Comparison of ENCODE assay signal across 27 cellular contexts in genomic region chr11:97000481-97000880, GRCh38.
"Had no signal": no experiment of that assay in that cellular context is flagged by ENCODE, and none has a peak within 500 bp of the region (broad histone marks: within the 10 kb centered on the region; RNA-seq: fewer than 3 reads in every experiment).

No MANE protein-coding gene starts in this region.

- H3K9me3 ChIP-seq: suprapubic skin, testis, thoracic aorta, thyroid gland, tibial artery, tibial nerve, transverse colon, upper lobe of left lung, upper lobe of right lung, uterus, vagina had no signal

- H3K27ac ChIP-seq: stomach, suprapubic skin, testis, thoracic aorta, thyroid gland, tibial artery, tibial nerve, transverse colon, upper lobe of left lung, upper lobe of right lung, uterus, vagina had no signal

- H3K4me3 ChIP-seq: stomach, suprapubic skin, testis, thoracic aorta, thyroid gland, tibial artery, tibial nerve, transverse colon, upper lobe of left lung, upper lobe of right lung, uterus, vagina had no signal

- H3K4me3 Mint-ChIP-seq: stimulated activated effector memory CD8-positive, alpha-beta T cell treated with anti-CD3 and anti-CD28 coated beads, Interleukin-12 subunit alpha, Interleukin-12 subunit beta, amount 100 ng/mL, for 72 hours; stimulated activated memory B cell treated with anti-CD40 and anti-IgM and Interleukin-4, amounts not matched to agents 10 μg/mL and 1 μg/mL and 100 μg/mL, for 72 hours; stimulated activated naive B cell treated with anti-CD40 and anti-IgM and Interleukin-4, amounts not matched to agents 10 μg/mL and 1 μg/mL and 100 μg/mL, for 72 hours; stimulated activated naive CD8-positive, alpha-beta T cell treated with anti-CD3 and anti-CD28 coated beads, Interleukin-15, amount 100 ng/mL, for 72 hours; stimulated activated naive CD8-positive, alpha-beta T cell treated with anti-CD3 and anti-CD28 coated beads, Interleukin-15, Interleukin-2, amounts not matched to agents 100 ng/mL and 50 ng/mL, for 24 hours; type B pancreatic cell had no signal

- H3K36me3 Mint-ChIP-seq: stimulated activated effector memory CD8-positive, alpha-beta T cell treated with anti-CD3 and anti-CD28 coated beads, Interleukin-12 subunit alpha, Interleukin-12 subunit beta, amount 100 ng/mL, for 72 hours; stimulated activated memory B cell treated with anti-CD40 and anti-IgM and Interleukin-4, amounts not matched to agents 10 μg/mL and 1 μg/mL and 100 μg/mL, for 72 hours; stimulated activated naive B cell treated with anti-CD40 and anti-IgM and Interleukin-4, amounts not matched to agents 10 μg/mL and 1 μg/mL and 100 μg/mL, for 72 hours; type B pancreatic cell had no signal

- H3K27me3 ChIP-seq: stomach, suprapubic skin, testis, thyroid gland, tibial artery, tibial nerve, transverse colon, upper lobe of left lung, upper lobe of right lung, uterus, vagina had no signal

- H3K27me3 Mint-ChIP-seq: stimulated activated memory B cell treated with anti-CD40 and anti-IgM and Interleukin-4, amounts not matched to agents 10 μg/mL and 1 μg/mL and 100 μg/mL, for 72 hours; stimulated activated naive B cell treated with anti-CD40 and anti-IgM and Interleukin-4, amounts not matched to agents 10 μg/mL and 1 μg/mL and 100 μg/mL, for 72 hours; stimulated activated naive CD8-positive, alpha-beta T cell treated with anti-CD3 and anti-CD28 coated beads, Interleukin-15, amount 100 ng/mL, for 72 hours; stimulated activated naive CD8-positive, alpha-beta T cell treated with anti-CD3 and anti-CD28 coated beads, Interleukin-15, Interleukin-2, amounts not matched to agents 100 ng/mL and 50 ng/mL, for 24 hours; type B pancreatic cell had no signal

- ATAC-seq: stimulated activated effector memory CD8-positive, alpha-beta T cell treated with anti-CD3 and anti-CD28 coated beads, Interleukin-12 subunit alpha, Interleukin-12 subunit beta, amount 100 ng/mL, for 72 hours; stimulated activated memory B cell treated with anti-CD40 and anti-IgM and Interleukin-4, amounts not matched to agents 10 μg/mL and 1 μg/mL and 100 μg/mL, for 72 hours; stimulated activated naive B cell treated with anti-CD40 and anti-IgM and Interleukin-4, amounts not matched to agents 10 μg/mL and 1 μg/mL and 100 μg/mL, for 72 hours; stimulated activated naive CD8-positive, alpha-beta T cell treated with anti-CD3 and anti-CD28 coated beads, Interleukin-15, amount 100 ng/mL, for 72 hours; stimulated activated naive CD8-positive, alpha-beta T cell treated with anti-CD3 and anti-CD28 coated beads, Interleukin-15, Interleukin-2, amounts not matched to agents 100 U/mL and 50 U/mL, for 24 hours; upper lobe of right lung had no signal

- H3K27ac Mint-ChIP-seq: stimulated activated effector memory CD8-positive, alpha-beta T cell treated with anti-CD3 and anti-CD28 coated beads, Interleukin-12 subunit alpha, Interleukin-12 subunit beta, amount 100 ng/mL, for 72 hours; stimulated activated memory B cell treated with anti-CD40 and anti-IgM and Interleukin-4, amounts not matched to agents 10 μg/mL and 1 μg/mL and 100 μg/mL, for 72 hours; stimulated activated naive B cell treated with anti-CD40 and anti-IgM and Interleukin-4, amounts not matched to agents 10 μg/mL and 1 μg/mL and 100 μg/mL, for 72 hours; stimulated activated naive CD8-positive, alpha-beta T cell treated with anti-CD3 and anti-CD28 coated beads, Interleukin-15, amount 100 ng/mL, for 72 hours; stimulated activated naive CD8-positive, alpha-beta T cell treated with anti-CD3 and anti-CD28 coated beads, Interleukin-15, Interleukin-2, amounts not matched to agents 100 ng/mL and 50 ng/mL, for 24 hours; type B pancreatic cell had no signal

- H3K36me3 ChIP-seq: stomach, suprapubic skin, thoracic aorta, thyroid gland, tibial artery, tibial nerve, transverse colon, upper lobe of left lung, upper lobe of right lung, uterus, vagina had no signal

- H3K4me1 ChIP-seq: stomach, suprapubic skin, testis, thyroid gland, tibial artery, tibial nerve, transverse colon, upper lobe of left lung, upper lobe of right lung, uterus, vagina had no signal

- DNase-seq: stimulated activated CD4-positive, alpha-beta T cell treated with anti-CD3 and anti-CD28 coated beads, Interleukin-2, amount 100 ng/mL, for 48 hours; stimulated activated CD4-positive, alpha-beta T cell treated with anti-CD3 and anti-CD28 coated beads, Interleukin-4, amount 100 ng/mL, for 1 hour; stimulated activated CD4-positive, alpha-beta T cell treated with anti-CD3 and anti-CD28 coated beads, Interleukin-4, amount 100 ng/mL, for 24 hours; stimulated activated CD4-positive, alpha-beta T cell treated with anti-CD3 and anti-CD28 coated beads, Interleukin-4, amount 100 ng/mL, for 4 hours; stimulated activated CD8-positive, alpha-beta memory T cell treated with anti-CD3 and anti-CD28 coated beads, Interleukin-4, amount 100 ng/mL, for 48 hours; stimulated activated naive B cell treated with anti-CD40 and anti-IgM and Interleukin-4, amounts not matched to agents 10 μg/mL and 1 μg/mL and 100 μg/mL, for 72 hours; stimulated activated naive CD4-positive, alpha-beta T cell; stimulated activated naive CD4-positive, alpha-beta T cell treated with Interleukin-2 at 50 U/mL for 16 hours; stimulated activated naive CD8-positive, alpha-beta T cell treated with anti-CD3 and anti-CD28 coated beads, Interleukin-15, amount 100 ng/mL, for 72 hours; stimulated activated naive CD8-positive, alpha-beta T cell treated with anti-CD3 and anti-CD28 coated beads, Interleukin-15, Interleukin-2, amounts not matched to agents 100 U/mL and 50 U/mL, for 24 hours; stomach; testis; thyroid gland; tibial artery; transverse colon; trophoblast cell; upper lobe of right lung; uterus had no signal

- H3K9me3 Mint-ChIP-seq: type B pancreatic cell had no signal

- H3K4me1 Mint-ChIP-seq: stimulated activated effector memory CD8-positive, alpha-beta T cell treated with anti-CD3 and anti-CD28 coated beads, Interleukin-12 subunit alpha, Interleukin-12 subunit beta, amount 100 ng/mL, for 72 hours; stimulated activated memory B cell treated with anti-CD40 and anti-IgM and Interleukin-4, amounts not matched to agents 10 μg/mL and 1 μg/mL and 100 μg/mL, for 72 hours; stimulated activated naive B cell treated with anti-CD40 and anti-IgM and Interleukin-4, amounts not matched to agents 10 μg/mL and 1 μg/mL and 100 μg/mL, for 72 hours; stimulated activated naive CD8-positive, alpha-beta T cell treated with anti-CD3 and anti-CD28 coated beads, Interleukin-15, amount 100 ng/mL, for 72 hours had no signal
